In genomic region chr16:57642368-57643135, GRCh38 we compare ENCODE assay signal across 14 cellular contexts. TPM values are rescaled to one million over a fixed set of nuclear protein-coding genes. Genes with fewer than 3 reads are reported as not detected.
DNase-seq lines count a peak whose midpoint lies in the region; ATAC-seq and TF ChIP-seq lines count a peak whose summit lies in the region.
"Had no signal": no experiment of that assay in that cellular context is flagged by ENCODE, and none has a peak within 500 bp of the region (broad histone marks: within the 10 kb centered on the region; RNA-seq: fewer than 3 reads in every experiment).

No MANE protein-coding gene starts in this region.

- no peaks in the 10 kb centered on the region for H3K27me3 ChIP-seq in GM23248 (replicated peaks; ENCODE audit: insufficient read depth)
- H3K27me3 ChIP-seq: colonic mucosa had no signal

- H3K4me3 ChIP-seq in GM23248, result no peak overlapping the region
- H3K4me3 ChIP-seq: colonic mucosa, esophagus muscularis mucosa, SK-N-MC had no signal

- in situ Hi-C loops in GM23248 (cut with MboI), result no loop called here

- peak overlapping the region; percentile 54 for H3K9ac ChIP-seq in GM23248

- no peaks in the 10 kb centered on the region for H3K9me2 ChIP-seq in GM23248 (ENCODE audit: insufficient read depth)

- no peak overlapping the region for H3K4me2 ChIP-seq in GM23248 (ENCODE audit: unreplicated experiment)

- peaks cover 26% of the 10 kb centered on the region for H3K4me1 ChIP-seq in GM23248 (ENCODE audit: insufficient read depth)
- H3K4me1 ChIP-seq: colonic mucosa had no signal

- H3K36me3 Mint-ChIP-seq in immature natural killer cell, result peaks cover 0 to 4% (median 4%) of the 10 kb centered on the region in 3 donors

- H3K27me3 Mint-ChIP-seq in immature natural killer cell (ENCODE audit: low read depth in 3 of 3), result peaks cover 3 to 14% (median 5%) of the 10 kb centered on the region in 3 donors

- H3K79me2 ChIP-seq in GM23248 (ENCODE audit: insufficient read depth), result no peaks in the 10 kb centered on the region

- no peak overlapping the region for H2AFZ ChIP-seq in GM23248

- no peaks in the 10 kb centered on the region for H3K9me3 ChIP-seq in GM23248 (ENCODE audit: low read depth)
- H3K9me3 ChIP-seq: colonic mucosa, esophagus muscularis mucosa, neutrophil had no signal

- no peaks in the 10 kb centered on the region for H4K20me1 ChIP-seq in GM23248 (ENCODE audit: insufficient read depth)

- no peaks in the 10 kb centered on the region for H3K9me3 Mint-ChIP-seq in immature natural killer cell
- H3K9me3 Mint-ChIP-seq: activated CD4-positive, alpha-beta T cell treated with anti-CD3 and anti-CD28 coated beads, Interleukin-2, amount 10 ng/mL, durations not matched to agents 7 days and 5 days; activated T-cell treated with anti-CD3 and anti-CD28 coated beads, Interleukin-2, amount 50 U/mL, for 72 hours had no signal

- H3F3A ChIP-seq in GM23248 (ENCODE audit: insufficient read depth), result no peaks in the 10 kb centered on the region

- H3K4me3 Mint-ChIP-seq in immature natural killer cell, result no peak overlapping the region
- H3K4me3 Mint-ChIP-seq: activated CD4-positive, alpha-beta T cell treated with anti-CD3 and anti-CD28 coated beads, Interleukin-2, amount 10 ng/mL, durations not matched to agents 7 days and 5 days; activated T-cell treated with anti-CD3 and anti-CD28 coated beads, Interleukin-2, amount 50 U/mL, for 72 hours had no signal

- DNase-seq in GM23248 (peak; percentile 51), immature natural killer cell (no peak), substantia nigra (lab: John Stamatoyannopoulos, UW) (no peak), erythroblast (lab: John Stamatoyannopoulos, UW) (no peak), OCI-M1 (lab: John Stamatoyannopoulos, UW) (no peak)
- DNase-seq: activated CD4-positive, alpha-beta T cell treated with anti-CD3 and anti-CD28 coated beads, Interleukin-2, amount 10 ng/mL, durations not matched to agents 7 days and 5 days; activated T-cell treated with anti-CD3 and anti-CD28 coated beads, Interleukin-2, amount 50 U/mL, for 72 hours; colonic mucosa; NCI-H1092 treated with DMSO at 0.1 percent for 48 hours had no signal

- H3K27ac ChIP-seq in GM23248 (peak overlapping the region; percentile 65), angular gyrus (ENCODE audit: low read depth, low read length) (peak overlapping the region; percentile 65), substantia nigra (ENCODE audit: low read depth, low read length, poor library complexity, severe bottlenecking) (peak overlapping the region; percentile 66)
- H3K27ac ChIP-seq: colonic mucosa, neutrophil, SK-N-MC had no signal

- no peak for TF ChIP-seq POLR2A in erythroblast (IDR thresholded peaks at IDR 0.05; ENCODE audit: low read length)

- H3K36me3 ChIP-seq in GM23248 (ENCODE audit: low read depth), result no peaks in the 10 kb centered on the region
- H3K36me3 ChIP-seq: colonic mucosa, neutrophil had no signal

- peaks cover 28 to 47% of the 10 kb centered on the region in 2 donors for H3K4me1 Mint-ChIP-seq in immature natural killer cell

- H3K27ac Mint-ChIP-seq in immature natural killer cell, result peak overlapping the region in 4 of 6 donors; percentile 19 to 60 (median 42)
- H3K27ac Mint-ChIP-seq: activated CD4-positive, alpha-beta T cell treated with anti-CD3 and anti-CD28 coated beads, Interleukin-2, amount 10 ng/mL, durations not matched to agents 7 days and 5 days; activated T-cell treated with anti-CD3 and anti-CD28 coated beads, Interleukin-2, amount 50 U/mL, for 72 hours had no signal

- ATAC-seq in HG02970 (IDR thresholded peaks at IDR 0.05; ENCODE audit: low FRiP score, unreplicated experiment), result no peak
- ATAC-seq: activated T-cell treated with anti-CD3 and anti-CD28 coated beads, Interleukin-2, amount 50 U/mL, for 72 hours had no signal

- WGBS in GM23248 (ENCODE audit: low coverage in 1 of 2, low lambda C conversion rate in 2 of 2, missing lambda C conversion rate in 2 of 2), 2 experiments, result 51 to 53% methylated on average over 7 of the region's 7 CpGs

RNA-seq across cellular contexts. Expression of gene ADGRG1, which starts 14.1 kb away (rescaled TPM):
- 0.54 and 0.89 TPM in 2 replicates for total RNA-seq in GM23248 (2014; rRNA removed; shearing (Covaris generic))
- polyA plus RNA-seq in GM23248 (2016; fragmentation: Nextera tagmentation; extraction: Ambion mirVana) (0.58 and 1.2 TPM in 2 replicates), immature natural killer cell (100 to 1,000 TPM; 218 to 784 (median 395) TPM)

RNA-seq across cellular contexts. Expression of gene ADGRG3, which starts 25.6 kb away (rescaled TPM):
- total RNA-seq in GM23248 (2014; rRNA removed; shearing (Covaris generic)), result not detected in 2 replicates
- polyA plus RNA-seq in GM23248 (2016; fragmentation: Nextera tagmentation; extraction: Ambion mirVana), result not detected in 2 replicates
- 10 to 100 TPM; 13.1 to 18.4 (median 15.7) TPM for polyA plus RNA-seq in immature natural killer cell
- total RNA-seq: activated CD4-positive, alpha-beta T cell treated with anti-CD3 and anti-CD28 coated beads, Interleukin-2, amount 10 ng/mL, durations not matched to agents 7 days and 5 days had no signal

RNA-seq across cellular contexts. Expression of gene DRC7, which starts 52.1 kb away (rescaled TPM):
- total RNA-seq in GM23248 (2014; rRNA removed; shearing (Covaris generic)), result not detected in 2 replicates
- polyA plus RNA-seq in GM23248 (2016; fragmentation: Nextera tagmentation; extraction: Ambion mirVana) (not detected in 2 replicates), immature natural killer cell (not detected)
- total RNA-seq: activated CD4-positive, alpha-beta T cell treated with anti-CD3 and anti-CD28 coated beads, Interleukin-2, amount 10 ng/mL, durations not matched to agents 7 days and 5 days; colonic mucosa had no signal

Comparison
In these comparisons a context has a peak if more than half of its experiments do, and no peak if none do; other contexts are left out.
1. RNA of gene ADGRG1, which starts 14.1 kb away (polyA plus RNA-seq): 218 to 784 TPM in immature natural killer cell; 0.58 to 1.2 TPM in GM23248; every median in the first group is over 10 times any median in the second.
2. RNA of gene ADGRG3, which starts 25.6 kb away (polyA plus RNA-seq): 13.1 to 18.4 TPM in immature natural killer cell; not detected in GM23248; every median in the first group is over 10 times any median in the second.
3. Peak in every context shown above with its lines, with median percentiles within 50 percentile points of each other: H3K27ac ChIP-seq.